9 cellular contexts compared by ENCODE assay signal in the genomic region with DNA sequence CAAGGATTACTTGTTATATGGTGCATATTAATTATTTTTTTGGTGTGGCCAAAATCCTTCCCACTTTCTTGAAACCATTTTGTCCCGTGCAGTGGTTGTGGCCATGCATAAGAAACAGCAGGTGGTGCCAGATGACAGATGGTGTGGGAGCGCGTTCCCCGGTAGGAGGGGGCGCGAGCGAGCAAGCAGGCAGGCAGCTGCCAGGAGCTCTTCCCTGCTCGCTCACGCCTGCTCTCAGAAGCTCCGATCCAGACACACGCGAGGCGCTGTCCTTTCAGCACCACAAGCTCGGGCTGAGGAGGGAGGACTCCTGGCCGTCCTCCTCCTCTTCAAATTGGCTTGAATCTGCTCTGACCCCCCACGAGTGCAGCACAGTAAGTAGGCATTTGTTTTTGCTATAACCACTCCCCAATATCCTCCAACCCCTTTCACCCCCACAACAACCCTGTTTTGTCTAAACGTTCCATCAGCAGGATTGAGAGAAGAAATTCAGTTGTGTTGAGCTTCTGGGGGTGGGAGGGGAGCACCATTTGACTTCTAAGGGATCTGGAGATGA. TPM values are rescaled to one million over a fixed set of nuclear protein-coding genes. Genes with fewer than 3 reads are reported as not detected.
DNase-seq lines count a peak whose midpoint lies in the region; ATAC-seq, FAIRE-seq and TF ChIP-seq lines count a peak whose summit lies in the region.
"Had no signal": no experiment of that assay in that cellular context is flagged by ENCODE, and none has a peak within 500 bp of the region (broad histone marks: within the 10 kb centered on the region; RNA-seq: fewer than 3 reads in every experiment).

A gene (plus strand): TSS at position 237 of the 556 bp plus-strand sequence. CDS start 1,050 bp downstream, outside the sequence.

- H3K36me3 Mint-ChIP-seq in activated T-cell treated with anti-CD3 and anti-CD28 coated beads, Interleukin-2, amount 50 U/mL, for 72 hours (ENCODE audit: insufficient read depth in 2 of 2): no peaks in the 10 kb centered on the region

- DNase-seq in D341Med (ENCODE audit: low spot score) (peak; percentile 93), NCI-H460 (ENCODE audit: extremely low read depth, low read depth) (peak; percentile 92), germinal center (ENCODE audit: low spot score) (peak; percentile 59), pancreas (peak; percentile 83 to 96 (median 88))
- peak; percentile 36 to 43 for DNase-seq in activated T-cell treated with anti-CD3 and anti-CD28 coated beads, Interleukin-2, amount 50 U/mL, for 72 hours
- DNase-seq: activated B cell treated with CpG ODN at 0.5 μM for 24 hours had no signal

- H3K27me3 ChIP-seq in pancreas: peaks cover 0 to 6% (median 0%) of the 10 kb centered on the region in 4 donors

- no peak for FAIRE-seq in pancreas (lab: Jason Lieb, UNC)

- no peak within 1 kb of the TSS for H3K27ac ChIP-seq in pancreas

- intact Hi-C loops in pancreas (cut with DNase I): loop anchor here in 2 of 3 donors (5.0 kb wide), 1 partner anchor 267 kb away; no protein-coding TSS in a partner anchor

- peaks cover 21% of the 10 kb centered on the region for H3K27me3 Mint-ChIP-seq in activated T-cell treated with anti-CD3 and anti-CD28 coated beads, Interleukin-2, amount 50 U/mL, for 72 hours (ENCODE audit: low read depth)

- ATAC-seq in GM19397 (IDR thresholded peaks at IDR 0.05; ENCODE audit: unreplicated experiment) (peak; percentile 82), HG03442 (IDR thresholded peaks at IDR 0.05; ENCODE audit: unreplicated experiment) (peak; percentile 89), pancreas (peak; percentile 100), HG03460 (IDR thresholded peaks at IDR 0.05; ENCODE audit: unreplicated experiment) (no peak)
- peak; percentile 74 to 78 for ATAC-seq in activated T-cell treated with anti-CD3 and anti-CD28 coated beads, Interleukin-2, amount 50 U/mL, for 72 hours (replicated peaks in 1 of 2)

- no peaks in the 10 kb centered on the region for H3K36me3 ChIP-seq in pancreas

- 2% methylated on average over 17 of the region's 17 CpGs for WGBS in pancreas, 2 donors

- no peaks in the 10 kb centered on the region for H3K4me1 Mint-ChIP-seq in activated T-cell treated with anti-CD3 and anti-CD28 coated beads, Interleukin-2, amount 50 U/mL, for 72 hours (ENCODE audit: low read depth)
- H3K4me1 Mint-ChIP-seq: activated B cell treated with CpG ODN at 0.5 μM for 24 hours had no signal

- no peaks in the 10 kb centered on the region for H3K9me3 ChIP-seq in pancreas

- no peak within 1 kb of the TSS for H3K27ac Mint-ChIP-seq in activated T-cell treated with anti-CD3 and anti-CD28 coated beads, Interleukin-2, amount 50 U/mL, for 72 hours
- H3K27ac Mint-ChIP-seq: activated B cell treated with CpG ODN at 0.5 μM for 24 hours had no signal

- no peaks in the 10 kb centered on the region for H3K4me1 ChIP-seq in pancreas

- TF ChIP-seq CTCF in pancreas (IDR thresholded peaks at IDR 0.05): peak; percentile 30 to 65 (median 53)

- H3K4me3 ChIP-seq in pancreas: no peak within 1 kb of the TSS

- H3K4me3 Mint-ChIP-seq in activated T-cell treated with anti-CD3 and anti-CD28 coated beads, Interleukin-2, amount 50 U/mL, for 72 hours: no peak within 1 kb of the TSS
- H3K4me3 Mint-ChIP-seq: activated B cell treated with CpG ODN at 0.5 μM for 24 hours had no signal

- no peaks in the 10 kb centered on the region for H3K9me3 Mint-ChIP-seq in activated T-cell treated with anti-CD3 and anti-CD28 coated beads, Interleukin-2, amount 50 U/mL, for 72 hours
- H3K9me3 Mint-ChIP-seq: activated B cell treated with CpG ODN at 0.5 μM for 24 hours had no signal

RNA-seq across cellular contexts. Expression of the gene that starts here (rescaled TPM):
- total RNA-seq in NCI-H460 (2014; rRNA removed; shearing (Covaris generic)): 0.10 TPM in 1 of 2 replicates, not detected in the other
- polyA plus RNA-seq in NCI-H460 (2014; cell fraction: nucleus; rRNA removed): 0.07 TPM in 1 of 2 replicates, not detected in the other
- total RNA-seq in activated T-cell treated with anti-CD3 and anti-CD28 coated beads, Interleukin-2, amount 50 U/mL, for 72 hours: not detected
- total RNA-seq in pancreas: under 1 TPM; 0.19 to 0.70 (median 0.38) TPM
- polyA plus RNA-seq in pancreas: 1 to 10 TPM; 1.1 to 3.5 TPM
- total RNA-seq: activated B cell treated with CpG ODN at 0.5 μM for 24 hours had no signal

Comparison
In these comparisons a context has a peak if more than half of its experiments do, and no peak if none do; other contexts are left out.
1. Peak in DNase-seq in NCI-H460; RNA of the gene not detected or under 1 TPM.
2. Peak in DNase-seq and ATAC-seq in activated T-cell treated with anti-CD3 and anti-CD28 coated beads, Interleukin-2, amount 50 U/mL, for 72 hours; RNA of the gene not detected or under 1 TPM.
3. DNase-seq: peak in every context shown above with its lines; median percentile 93 in D341Med; 92 in NCI-H460; 88 in pancreas; 59 in germinal center; 40 in activated T-cell treated with anti-CD3 and anti-CD28 coated beads, Interleukin-2, amount 50 U/mL, for 72 hours.